In the genomic region with DNA sequence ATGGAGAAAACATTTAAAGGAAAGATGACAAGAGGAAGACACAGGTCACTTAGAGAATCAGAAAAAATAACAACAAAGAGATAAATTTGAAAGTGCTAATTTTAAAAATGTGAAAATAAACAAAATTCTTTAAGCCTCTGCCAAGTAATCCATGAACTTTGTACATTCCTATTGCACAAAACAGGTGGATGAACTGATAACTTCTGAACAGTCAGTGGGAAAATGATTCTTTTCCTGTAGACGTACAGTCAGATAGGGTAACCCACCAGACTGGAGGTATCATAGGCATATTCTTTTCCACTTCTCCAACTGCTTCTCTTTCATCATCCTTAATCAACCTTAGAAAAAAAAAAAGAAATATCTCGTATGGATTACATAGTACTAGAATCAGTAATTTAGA, we compare ENCODE assay signal across 38 cellular contexts. TPM values are rescaled to one million over a fixed set of nuclear protein-coding genes. Genes with fewer than 3 reads are reported as not detected.
"Had no signal": no experiment of that assay in that cellular context is flagged by ENCODE, and none has a peak within 500 bp of the region (broad histone marks: within the 10 kb centered on the region; RNA-seq: fewer than 3 reads in every experiment).

No MANE protein-coding gene starts in this region.

- DNase-seq: Karpas-422, Kasumi-1, KG1, MG63, MM.1S, MV-4-11, NCI-H1048, NCI-H1092, NCI-H1092 treated with DMSO at 0.1 percent for 48 hours, NCI-H1105, NCI-H1105 treated with DMSO at 0.1 percent for 48 hours, NCI-H1417, NCI-H1417 treated with DMSO at 0.1 percent for 48 hours, NCI-H1436, NCI-H1436 treated with DMSO at 0.1 percent for 48 hours, NCI-H146, NCI-H1694, NCI-H1694 treated with DMSO at 0.1 percent for 48 hours, NCI-H187, NCI-H187 treated with DMSO at 0.1 percent for 48 hours, NCI-H1930, NCI-H2029, NCI-H2029 treated with DMSO at 0.1 percent for 48 hours, NCI-H2081, NCI-H2081 treated with DMSO at 0.1 percent for 48 hours, NCI-H2107, NCI-H2171, NCI-H2171 treated with DMSO at 0.1 percent for 48 hours, NCI-H2227 treated with DMSO at 0.1 percent for 48 hours, NCI-H226, NCI-H345, NCI-H446, NCI-H446 treated with DMSO at 0.1 percent for 48 hours had no signal

- H3K36me3 ChIP-seq: MG63 had no signal

- H3K9ac ChIP-seq: KMS-11 had no signal

- H3K27me3 ChIP-seq: MG63 had no signal

- H3K9me3 ChIP-seq: MG63 had no signal

- H3K27ac ChIP-seq: KMS-11 had no signal

- H3K4me3 ChIP-seq: MG63 had no signal

- H3K4me2 ChIP-seq: KMS-11 had no signal

RNA-seq across cellular contexts. Expression of a gene that starts 36.5 kb away (rescaled TPM):
- total RNA-seq: LHCN-M2, M059J, MCF 10A, NCI-H460 had no signal
